35 cellular contexts compared by ENCODE assay signal in genomic region chr3:148657470-148657869, GRCh38. TPM values are rescaled to one million over a fixed set of nuclear protein-coding genes. Genes with fewer than 3 reads are reported as not detected.
"Had no signal": no experiment of that assay in that cellular context is flagged by ENCODE, and none has a peak within 500 bp of the region (broad histone marks: within the 10 kb centered on the region; RNA-seq: fewer than 3 reads in every experiment).

No MANE protein-coding gene starts in this region.

- H3K27ac ChIP-seq: adrenal gland, body of pancreas, cardiac muscle cell, colonic mucosa, epithelial cell of prostate, esophagus squamous epithelium, gastroesophageal sphincter, heart right ventricle had no signal

- H3K9me3 ChIP-seq: colonic mucosa, esophagus squamous epithelium, gastroesophageal sphincter, heart right ventricle had no signal

- DNase-seq: activated CD4-positive, alpha-beta memory T cell treated with anti-CD3 and anti-CD28 coated beads for 36 hours; activated CD4-positive, alpha-beta T cell treated with anti-CD3 and anti-CD28 coated beads for 36 hours; activated CD4-positive, alpha-beta T cell treated with anti-CD3 and anti-CD28 coated beads, Interleukin-2, amount 10 ng/mL, durations not matched to agents 24 days and 14 days; activated CD4-positive, CD25-positive, alpha-beta regulatory T cell; activated CD4-positive, CD25-positive, alpha-beta regulatory T cell treated with anti-CD3 and anti-CD28 coated beads, Interleukin-2, amount 50 U/mL, for 72 hours; activated CD8-positive, alpha-beta memory T cell treated with anti-CD3 and anti-CD28 coated beads, Interleukin-2, amount 10 ng/mL, durations not matched to agents 7 days and 5 days; activated CD8-positive, alpha-beta memory T cell treated with anti-CD3 and anti-CD28 coated beads, Interleukin-2, amount 50 U/mL, for 4 hours; activated CD8-positive, alpha-beta T cell treated with anti-CD3 and anti-CD28 coated beads, Interleukin-2, amount 10 ng/mL, durations not matched to agents 7 days and 5 days; activated effector memory CD4-positive, alpha-beta T cell treated with anti-CD3 and anti-CD28 coated beads, Interleukin-2, amount 50 U/mL, for 16 hours; activated naive CD4-positive, alpha-beta T cell treated with anti-CD3 and anti-CD28 coated beads for 36 hours; activated naive CD8-positive, alpha-beta T cell treated with anti-CD3 and anti-CD28 coated beads for 36 hours; activated naive CD8-positive, alpha-beta T cell treated with anti-CD3 and anti-CD28 coated beads, Interleukin-2, amount 50 U/mL, for 24 hours; activated T-cell treated with anti-CD3 and anti-CD28 coated beads, Interleukin-2, amount 50 U/mL, for 1 hour; activated T-cell treated with anti-CD3 and anti-CD28 coated beads, Interleukin-2, amount 50 U/mL, for 48 hours; adrenal gland; amygdala; aorta; body of pancreas; central memory CD4-positive, alpha-beta T cell; cerebellar nuclear complex; colonic mucosa; effector CD8-positive, alpha-beta T cell; esophagus squamous epithelium; foreskin melanocyte; heart right ventricle; T-helper 2 cell had no signal

- FAIRE-seq: endometrium, endothelial cell of umbilical vein had no signal

- H3K27me3 ChIP-seq: adrenal gland, body of pancreas, cardiac muscle cell, colonic mucosa, esophagus squamous epithelium, gastroesophageal sphincter, heart right ventricle had no signal

- H3K36me3 ChIP-seq: adrenal gland, cardiac muscle cell, colonic mucosa, esophagus squamous epithelium, gastroesophageal sphincter, heart right ventricle had no signal

- H3K4me1 ChIP-seq: adrenal gland, body of pancreas, colonic mucosa, esophagus squamous epithelium, gastroesophageal sphincter, heart right ventricle had no signal

- ATAC-seq: activated CD4-positive, alpha-beta T cell treated with anti-CD3 and anti-CD28 coated beads for 36 hours; activated CD8-positive, alpha-beta memory T cell treated with anti-CD3 and anti-CD28 coated beads, Interleukin-2, amount 10 ng/mL, durations not matched to agents 7 days and 5 days; activated CD8-positive, alpha-beta T cell treated with anti-CD3 and anti-CD28 coated beads, Interleukin-2, amount 10 ng/mL, durations not matched to agents 7 days and 5 days; activated naive CD8-positive, alpha-beta T cell treated with anti-CD3 and anti-CD28 coated beads, Interleukin-2, amount 50 U/mL, for 24 hours; body of pancreas; gastroesophageal sphincter; heart right ventricle had no signal

- H3K4me3 ChIP-seq: adrenal gland, body of pancreas, cardiac muscle cell, colonic mucosa, esophagus squamous epithelium, gastroesophageal sphincter, heart right ventricle had no signal

RNA-seq across cellular contexts. Expression of gene AGTR1, which starts 40.2 kb away (rescaled TPM):
- total RNA-seq: activated CD4-positive, alpha-beta memory T cell treated with anti-CD3 and anti-CD28 coated beads for 36 hours; activated CD4-positive, alpha-beta T cell treated with anti-CD3 and anti-CD28 coated beads for 36 hours; activated CD4-positive, alpha-beta T cell treated with anti-CD3 and anti-CD28 coated beads, Interleukin-2, amount 10 ng/mL, durations not matched to agents 24 days and 14 days; activated CD8-positive, alpha-beta memory T cell treated with anti-CD3 and anti-CD28 coated beads for 36 hours; activated CD8-positive, alpha-beta memory T cell treated with anti-CD3 and anti-CD28 coated beads, Interleukin-2, amount 10 ng/mL, durations not matched to agents 7 days and 5 days; activated CD8-positive, alpha-beta T cell treated with anti-CD3 and anti-CD28 coated beads, Interleukin-2, amount 10 ng/mL, durations not matched to agents 7 days and 5 days; activated naive CD4-positive, alpha-beta T cell treated with anti-CD3 and anti-CD28 coated beads for 36 hours; activated naive CD8-positive, alpha-beta T cell treated with anti-CD3 and anti-CD28 coated beads for 36 hours; activated T-helper 1 cell treated with anti-CD3 and anti-CD28 coated beads, Interleukin-12 subunit alpha, Interleukin-12 subunit beta, Interleukin-2, Interleukin-4 antibody, amounts not matched to agents 30 ng/mL and 10 ng/mL and 1 ng/mL, durations not matched to agents 14 hours and 24 hours and 36 hours; activated T-helper 2 cell treated with anti-CD3 and anti-CD28 coated beads, Interferon-gamma antibody, Interleukin-2, Interleukin-4, amounts not matched to agents 10 μg/mL and 5 μg/mL and 100 μg/mL, durations not matched to agents 14 hours and 24 hours and 36 hours; cardiac muscle cell; dermis microvascular lymphatic vessel endothelial cell; endothelial cell of umbilical vein had no signal
- polyA plus RNA-seq: cardiac muscle cell, endothelial cell of umbilical vein had no signal
